19 cellular contexts compared by ENCODE assay signal in genomic region chr3:119288669-119289068, GRCh38. TPM values are rescaled to one million over a fixed set of nuclear protein-coding genes. Genes with fewer than 3 reads are reported as not detected.
DNase-seq lines count a peak whose midpoint lies in the region; ATAC-seq and TF ChIP-seq lines count a peak whose summit lies in the region.
"Had no signal": no experiment of that assay in that cellular context is flagged by ENCODE, and none has a peak within 500 bp of the region (broad histone marks: within the 10 kb centered on the region; RNA-seq: fewer than 3 reads in every experiment).

No MANE protein-coding gene starts in this region.

- H3K9me3 ChIP-seq in osteoblast (ENCODE audit: low read depth, low read length) = no peaks in the 10 kb centered on the region
- H3K9me3 ChIP-seq in neural progenitor cell (ENCODE audit: low read depth) = peaks cover 9% of the 10 kb centered on the region

- H3K4me1 Mint-ChIP-seq in chondrocyte (ENCODE audit: low read depth) (peaks cover 13% of the 10 kb centered on the region), type B pancreatic cell (ENCODE audit: unreplicated experiment) (peaks cover 15% of the 10 kb centered on the region), neural progenitor cell (peaks cover 11% of the 10 kb centered on the region)

- no peaks in the 10 kb centered on the region for H3K27me3 ChIP-seq in osteoblast (ENCODE audit: insufficient read depth, low read length)
- peaks cover 20% of the 10 kb centered on the region for H3K27me3 ChIP-seq in neural progenitor cell
- H3K27me3 ChIP-seq: BLaER1 had no signal

- H4K20me1 ChIP-seq in osteoblast (ENCODE audit: insufficient read depth, low read length) (no peaks in the 10 kb centered on the region), neural progenitor cell (ENCODE audit: low read depth) (no peaks in the 10 kb centered on the region)
- H4K20me1 ChIP-seq: BLaER1 had no signal

- H2AFZ ChIP-seq in osteoblast (ENCODE audit: low read length) = no peak overlapping the region
- no peak overlapping the region for H2AFZ ChIP-seq in neural progenitor cell (replicated peaks)
- H2AFZ ChIP-seq: GM23248 had no signal

- H3K27ac ChIP-seq in osteoblast (ENCODE audit: low read depth, low read length) = no peak overlapping the region
- no peak overlapping the region for H3K27ac ChIP-seq in neural progenitor cell
- H3K27ac ChIP-seq: 22Rv1, BLaER1, C4-2B, GM23248 had no signal

- DNase-seq in chondrocyte (ENCODE audit: low spot score) = peak; percentile 27
- DNase-seq in osteoblast (ENCODE audit: insufficient read length, low spot score, missing footprints) = peak; percentile 5
- DNase-seq in type B pancreatic cell (ENCODE audit: extremely low spot score, unreplicated experiment) = no peak
- DNase-seq in OCI-M2 (lab: John Stamatoyannopoulos, UW; ENCODE audit: unreplicated experiment) = no peak
- no peak for DNase-seq in neural progenitor cell (ENCODE audit: low spot score)
- DNase-seq: Caco-2; CD4-positive, CD25-positive, alpha-beta regulatory T cell; CD8-positive, alpha-beta T cell; DMS153; DND-41; GM23248; H9 had no signal

- no peaks in the 10 kb centered on the region for H3K79me2 ChIP-seq in osteoblast (ENCODE audit: insufficient read depth, low read length)
- no peaks in the 10 kb centered on the region for H3K79me2 ChIP-seq in neural progenitor cell (ENCODE audit: low read depth)

- peaks cover 3% of the 10 kb centered on the region for H3K36me3 Mint-ChIP-seq in chondrocyte (ENCODE audit: low read depth)
- no peaks in the 10 kb centered on the region for H3K36me3 Mint-ChIP-seq in type B pancreatic cell
- H3K36me3 Mint-ChIP-seq in neural progenitor cell = peaks cover under 1% of the 10 kb centered on the region

- no peaks in the 10 kb centered on the region for H3K27me3 Mint-ChIP-seq in chondrocyte (ENCODE audit: low read depth)
- no peaks in the 10 kb centered on the region for H3K27me3 Mint-ChIP-seq in type B pancreatic cell
- no peaks in the 10 kb centered on the region for H3K27me3 Mint-ChIP-seq in neural progenitor cell (ENCODE audit: insufficient read depth, low read depth)
- H3K27me3 Mint-ChIP-seq: B cell had no signal

- peaks cover 7% of the 10 kb centered on the region for H3K4me1 ChIP-seq in osteoblast (ENCODE audit: insufficient read depth, low read length)
- no peaks in the 10 kb centered on the region for H3K4me1 ChIP-seq in neural progenitor cell

- H3K4me3 Mint-ChIP-seq in chondrocyte (ENCODE audit: unreplicated experiment) (no peak overlapping the region), type B pancreatic cell (no peak overlapping the region), neural progenitor cell (no peak overlapping the region)
- H3K4me3 Mint-ChIP-seq: B cell; CD4-positive, CD25-positive, alpha-beta regulatory T cell; CD8-positive, alpha-beta T cell; H9 had no signal

- ATAC-seq in esophagus mucosa = peak; percentile 21
- no peak for ATAC-seq in GM21515 (IDR thresholded peaks at IDR 0.05; ENCODE audit: unreplicated experiment)
- ATAC-seq: CD8-positive, alpha-beta T cell; HCT116 had no signal

- H3F3A ChIP-seq in neural progenitor cell (ENCODE audit: low read depth) = no peaks in the 10 kb centered on the region

- H3K4me2 ChIP-seq in osteoblast (ENCODE audit: insufficient read depth, low read length) (no peak overlapping the region), neural progenitor cell (no peak overlapping the region)
- H3K4me2 ChIP-seq: BLaER1 had no signal

- H3K9ac ChIP-seq in neural progenitor cell = no peak overlapping the region
- H3K9ac ChIP-seq: BLaER1, GM23248 had no signal

- H3K9me3 Mint-ChIP-seq in chondrocyte (ENCODE audit: low read depth) (peaks cover 26% of the 10 kb centered on the region), type B pancreatic cell (peaks cover 5% of the 10 kb centered on the region), neural progenitor cell (peaks cover 24% of the 10 kb centered on the region)

- TF ChIP-seq CTCF in chondrocyte (IDR thresholded peaks at IDR 0.05) (no peak), osteoblast (IDR thresholded peaks at IDR 0.05; ENCODE audit: extremely low read depth, low read depth, low read length) (no peak), type B pancreatic cell (conservative IDR thresholded peaks at IDR 0.05) (no peak), neural progenitor cell (IDR thresholded peaks at IDR 0.05) (no peak)

- H3K27ac Mint-ChIP-seq in chondrocyte (ENCODE audit: unreplicated experiment) (no peak overlapping the region), type B pancreatic cell (peak overlapping the region; percentile 58), neural progenitor cell (no peak overlapping the region)
- H3K27ac Mint-ChIP-seq: B cell; CD4-positive, CD25-positive, alpha-beta regulatory T cell; CD8-positive, alpha-beta T cell; H9 had no signal

- H3K4me3 ChIP-seq in osteoblast (ENCODE audit: insufficient read depth, low read length) (no peak overlapping the region), neural progenitor cell (no peak overlapping the region)
- H3K4me3 ChIP-seq: BLaER1, GM23248 had no signal

- H3K36me3 ChIP-seq in osteoblast (ENCODE audit: insufficient read depth, low read length) = no peaks in the 10 kb centered on the region
- H3K36me3 ChIP-seq in neural progenitor cell = no peaks in the 10 kb centered on the region
- H3K36me3 ChIP-seq: BLaER1 had no signal

RNA-seq across cellular contexts. Expression of gene ARHGAP31, which starts 5.5 kb away (rescaled TPM):
- total RNA-seq in chondrocyte (35.2 to 50.3 TPM (median 37.1 TPM) in 3 replicates), esophagus mucosa (4.3 TPM), osteoblast (41.5 and 56.5 TPM in 2 replicates), type B pancreatic cell (ENCODE audit: low replicate concordance) (4.1 and 17.3 TPM in 2 replicates), neural progenitor cell (ENCODE audit: low replicate concordance) (0.13 and 0.34 TPM in 2 replicates)

RNA-seq across cellular contexts. Expression of gene B4GALT4, which starts 48.0 kb away (rescaled TPM):
- total RNA-seq in chondrocyte = 25.8 to 26.7 TPM (median 25.9 TPM) in 3 replicates
- total RNA-seq in esophagus mucosa = 15.8 TPM
- total RNA-seq in osteoblast = 22.7 and 28.2 TPM in 2 replicates
- 23.9 and 37.2 TPM in 2 replicates for total RNA-seq in type B pancreatic cell (ENCODE audit: low replicate concordance)
- total RNA-seq in neural progenitor cell (ENCODE audit: low replicate concordance) = 34.8 and 47.0 TPM in 2 replicates

Comparison
In these comparisons a context has a peak if more than half of its experiments do, and no peak if none do; other contexts are left out.
1. DNase-seq: peak in chondrocyte (single experiment) and osteoblast (single experiment); none in type B pancreatic cell (single experiment), OCI-M2 (single experiment) and neural progenitor cell (single experiment).